ENCODE assay signal across 18 cellular contexts in the genomic region with DNA sequence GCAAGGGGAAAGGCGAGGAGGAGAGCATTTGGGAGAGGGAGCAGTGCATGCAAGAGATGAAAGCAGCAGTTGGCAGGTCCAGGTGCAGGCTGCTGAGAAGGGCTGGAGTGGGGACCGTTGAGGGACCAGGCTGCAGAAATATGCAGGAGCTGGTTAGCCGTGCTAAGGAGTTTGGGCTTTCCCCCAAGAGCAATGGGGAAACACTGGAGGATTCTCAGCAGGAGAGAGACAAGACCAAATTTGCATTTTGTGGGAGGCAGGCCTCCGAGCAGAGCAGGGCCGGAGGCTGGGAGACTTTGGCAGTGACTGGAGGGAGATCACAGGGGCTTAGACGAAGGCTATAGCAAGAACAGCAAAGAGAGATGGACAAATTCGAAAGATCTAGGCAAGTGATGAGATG. TPM values are rescaled to one million over a fixed set of nuclear protein-coding genes. Genes with fewer than 3 reads are reported as not detected.
"Had no signal": no experiment of that assay in that cellular context is flagged by ENCODE, and none has a peak within 500 bp of the region (broad histone marks: within the 10 kb centered on the region; RNA-seq: fewer than 3 reads in every experiment).

No MANE protein-coding gene starts in this region.

- H3K9me3 Mint-ChIP-seq: activated naive CD4-positive, alpha-beta T cell treated with anti-CD3 and anti-CD28 coated beads, Interleukin-2, amount 50 U/mL, for 24 hours; naive thymus-derived CD8-positive, alpha-beta T cell; stimulated activated naive CD8-positive, alpha-beta T cell treated with anti-CD3 and anti-CD28 coated beads, Interleukin-15, amount 100 ng/mL, for 72 hours; T-helper 1 cell treated with Interleukin-12 subunit alpha and Interleukin-12 subunit beta and Interleukin-4 antibody, amounts not matched to agents 30 μg/mL and 1 μg/mL, for 36 hours had no signal

- ATAC-seq: naive thymus-derived CD8-positive, alpha-beta T cell; SK-N-SH treated with all-trans-retinoic acid at 6 μM for 48 hours; stimulated activated naive CD8-positive, alpha-beta T cell treated with anti-CD3 and anti-CD28 coated beads, Interleukin-15, amount 100 ng/mL, for 72 hours had no signal

- H3K4me3 ChIP-seq: lung had no signal

- H3K36me3 Mint-ChIP-seq: activated naive CD4-positive, alpha-beta T cell treated with anti-CD3 and anti-CD28 coated beads, Interleukin-2, amount 50 U/mL, for 24 hours; brain; naive thymus-derived CD8-positive, alpha-beta T cell had no signal

- H3K27ac Mint-ChIP-seq: activated naive CD4-positive, alpha-beta T cell treated with anti-CD3 and anti-CD28 coated beads, Interleukin-2, amount 50 U/mL, for 24 hours; naive thymus-derived CD8-positive, alpha-beta T cell; stimulated activated naive CD8-positive, alpha-beta T cell treated with anti-CD3 and anti-CD28 coated beads, Interleukin-15, amount 100 ng/mL, for 72 hours; T-helper 1 cell treated with Interleukin-12 subunit alpha and Interleukin-12 subunit beta and Interleukin-4 antibody, amounts not matched to agents 30 μg/mL and 1 μg/mL, for 36 hours had no signal

- DNase-seq: activated CD4-positive, alpha-beta T cell treated with anti-CD3 and anti-CD28 coated beads, Interleukin-2, amount 50 U/mL, for 1 hour; activated T-cell treated with anti-CD3 and anti-CD28 coated beads for 4 hours; dermis blood vessel endothelial cell; erythroblast; hypothalamus; naive thymus-derived CD8-positive, alpha-beta T cell; occipital lobe; stimulated activated CD4-positive, alpha-beta T cell treated with anti-CD3 and anti-CD28 coated beads, Interleukin-15, amount 100 ng/mL, for 24 hours; stimulated activated CD4-positive, alpha-beta T cell treated with anti-CD3 and anti-CD28 coated beads, Interleukin-4, amount 100 ng/mL, for 24 hours; stimulated activated naive CD8-positive, alpha-beta T cell treated with anti-CD3 and anti-CD28 coated beads, Interleukin-15, amount 100 ng/mL, for 72 hours had no signal

- H3K4me1 Mint-ChIP-seq: activated naive CD4-positive, alpha-beta T cell treated with anti-CD3 and anti-CD28 coated beads, Interleukin-2, amount 50 U/mL, for 24 hours had no signal

- H3K4me3 Mint-ChIP-seq: activated naive CD4-positive, alpha-beta T cell treated with anti-CD3 and anti-CD28 coated beads, Interleukin-2, amount 50 U/mL, for 24 hours; brain; naive thymus-derived CD8-positive, alpha-beta T cell; stimulated activated naive CD8-positive, alpha-beta T cell treated with anti-CD3 and anti-CD28 coated beads, Interleukin-15, amount 100 ng/mL, for 72 hours; T-helper 1 cell treated with Interleukin-12 subunit alpha and Interleukin-12 subunit beta and Interleukin-4 antibody, amounts not matched to agents 30 μg/mL and 1 μg/mL, for 36 hours had no signal

RNA-seq across cellular contexts. Expression of a gene that starts 11.8 kb away (rescaled TPM):
- total RNA-seq: activated CD8-positive, alpha-beta memory T cell treated with anti-CD3 and anti-CD28 coated beads for 36 hours; dermis blood vessel endothelial cell; mononuclear cell; naive thymus-derived CD8-positive, alpha-beta T cell; occipital lobe; pulmonary artery endothelial cell had no signal
